ENCODE assay signal across 8 cellular contexts in genomic region chr1:46036894-46037596, GRCh38.
DNase-seq lines count a peak whose midpoint lies in the region; ATAC-seq, FAIRE-seq and TF ChIP-seq lines count a peak whose summit lies in the region.

No MANE protein-coding gene starts in this region.

- no peaks in the 10 kb centered on the region for H3K4me1 Mint-ChIP-seq in activated T-cell treated with anti-CD3 and anti-CD28 coated beads, Interleukin-2, amount 50 U/mL, for 72 hours (ENCODE audit: low read depth)

- H3K9me3 Mint-ChIP-seq in activated T-cell treated with anti-CD3 and anti-CD28 coated beads, Interleukin-2, amount 50 U/mL, for 72 hours, result no peaks in the 10 kb centered on the region

- H3K27me3 Mint-ChIP-seq in activated T-cell treated with anti-CD3 and anti-CD28 coated beads, Interleukin-2, amount 50 U/mL, for 72 hours (ENCODE audit: low read depth), result no peaks in the 10 kb centered on the region

- TF ChIP-seq RAD21 in neural cell (conservative IDR thresholded peaks at IDR 0.05), result peak; percentile 79

- H3K9ac ChIP-seq in Karpas-422 (ENCODE audit: low read length), result no peak overlapping the region
- H3K9ac ChIP-seq in neural cell (ENCODE audit: low read length), result no peak overlapping the region

- peak; percentile 76 to 84 for ATAC-seq in activated T-cell treated with anti-CD3 and anti-CD28 coated beads, Interleukin-2, amount 50 U/mL, for 72 hours (replicated peaks in 1 of 2)
- peak; percentile 60 for ATAC-seq in stimulated activated naive CD8-positive, alpha-beta T cell treated with anti-CD3 and anti-CD28 coated beads, Interleukin-15, Interleukin-2, amounts not matched to agents 100 U/mL and 50 U/mL, for 24 hours
- ATAC-seq in HG03571 (IDR thresholded peaks at IDR 0.05; ENCODE audit: unreplicated experiment), result no peak

- no peak for FAIRE-seq in RCC 7860 (lab: Jason Lieb, UNC)

- H3K27me3 ChIP-seq in Karpas-422 (ENCODE audit: low read length) (no peaks in the 10 kb centered on the region), neural cell (ENCODE audit: insufficient read depth, low read depth, low read length) (no peaks in the 10 kb centered on the region)

- no peaks in the 10 kb centered on the region for H3K79me2 ChIP-seq in Karpas-422 (ENCODE audit: low read length)
- no peaks in the 10 kb centered on the region for H3K79me2 ChIP-seq in neural cell (replicated peaks; ENCODE audit: insufficient read depth, low read length)

- H3K36me3 Mint-ChIP-seq in activated T-cell treated with anti-CD3 and anti-CD28 coated beads, Interleukin-2, amount 50 U/mL, for 72 hours (ENCODE audit: insufficient read depth in 2 of 2), result no peaks in the 10 kb centered on the region

- no peak overlapping the region for H3K4me3 Mint-ChIP-seq in activated T-cell treated with anti-CD3 and anti-CD28 coated beads, Interleukin-2, amount 50 U/mL, for 72 hours

- H2AFZ ChIP-seq in Karpas-422 (ENCODE audit: low read length) (no peak overlapping the region), neural cell (ENCODE audit: low read depth, low read length) (no peak overlapping the region)

- TF ChIP-seq CTCF in GM10248 (IDR thresholded peaks at IDR 0.05; ENCODE audit: control extremely low read depth, extremely low read depth, low read depth, missing control alignments) (peak; percentile 99), fibroblast of mammary gland (conservative IDR thresholded peaks at IDR 0.05; ENCODE audit: control insufficient read depth, insufficient read depth, low read depth, low read length) (peak; percentile 99), neural cell (IDR thresholded peaks at IDR 0.05; ENCODE audit: poor library complexity, severe bottlenecking) (peak; percentile 87)

- H4K20me1 ChIP-seq in Karpas-422 (ENCODE audit: insufficient read depth, low read depth, low read length), result no peaks in the 10 kb centered on the region
- peaks cover 5% of the 10 kb centered on the region for H4K20me1 ChIP-seq in neural cell (ENCODE audit: insufficient read depth)

- no peaks in the 10 kb centered on the region for H3K9me3 ChIP-seq in Karpas-422 (ENCODE audit: low read length)
- H3K9me3 ChIP-seq in neural cell (ENCODE audit: low read length), result no peaks in the 10 kb centered on the region

- H3K4me2 ChIP-seq in Karpas-422 (ENCODE audit: low read depth, low read length, poor library complexity, severe bottlenecking), result no peak overlapping the region
- H3K4me2 ChIP-seq in neural cell (ENCODE audit: low read length), result no peak overlapping the region

- POLR2A ChIA-PET in GM10248 (lab: Yijun Ruan, JAX), result no interaction called here

- H3K36me3 ChIP-seq in Karpas-422 (ENCODE audit: insufficient read depth, low read length), result peaks cover 11% of the 10 kb centered on the region; the same call in 1 of the 2 replicates
- peaks cover 14% of the 10 kb centered on the region for H3K36me3 ChIP-seq in neural cell (ENCODE audit: insufficient read depth, low read length)

- H3K4me3 ChIP-seq in Karpas-422 (ENCODE audit: low read length), result no peak overlapping the region
- H3K4me3 ChIP-seq in fibroblast of mammary gland (ENCODE audit: control insufficient read depth, low read depth, low read length), result no peak overlapping the region
- no peak overlapping the region for H3K4me3 ChIP-seq in neural cell (ENCODE audit: low read length)

- H3K4me1 ChIP-seq in Karpas-422 (ENCODE audit: low read length), result peaks cover 47% of the 10 kb centered on the region

- no peak for TF ChIP-seq EP300 in neural cell (conservative IDR thresholded peaks at IDR 0.05; ENCODE audit: poor library complexity, severe bottlenecking)

- H3K27ac Mint-ChIP-seq in activated T-cell treated with anti-CD3 and anti-CD28 coated beads, Interleukin-2, amount 50 U/mL, for 72 hours, result no peak overlapping the region

- DNase-seq in GM10248 (ENCODE audit: extremely low spot score) (peak; percentile 85), Karpas-422 (peak; percentile 93), RCC 7860 (ENCODE audit: low spot score) (peak; percentile 59), fibroblast of mammary gland (ENCODE audit: low read depth) (peak; percentile 80)
- peak; percentile 83 to 88 for DNase-seq in activated T-cell treated with anti-CD3 and anti-CD28 coated beads, Interleukin-2, amount 50 U/mL, for 72 hours
- peak; percentile 88 for DNase-seq in stimulated activated naive CD8-positive, alpha-beta T cell treated with anti-CD3 and anti-CD28 coated beads, Interleukin-15, Interleukin-2, amounts not matched to agents 100 U/mL and 50 U/mL, for 24 hours

- H3K27ac ChIP-seq in Karpas-422 (ENCODE audit: low read length), result peak overlapping the region; percentile 12
- no peak overlapping the region for H3K27ac ChIP-seq in neural cell (ENCODE audit: low read length)

- no peaks in the 10 kb centered on the region for H3K9me2 ChIP-seq in Karpas-422 (replicated peaks; ENCODE audit: insufficient read depth, low read length)
- no peaks in the 10 kb centered on the region for H3K9me2 ChIP-seq in neural cell (ENCODE audit: insufficient read depth, low read length)

- CTCF ChIA-PET in GM10248 (lab: Yijun Ruan, JAX), result interaction anchor here (0.6 to 13.7 kb wide), 40 partner anchors 8 to 197 kb away, joined by 3 to 256 read pairs (median 4); partner anchors contain the start of genes LURAP1, P3R3URF and TSPAN1

- no peaks in the 10 kb centered on the region for H3F3A ChIP-seq in neural cell (ENCODE audit: insufficient read depth, low read length, poor library complexity, severe bottlenecking)

TF ChIP-seq in neural cell, 6 proteins besides CTCF, POLR2A, EP300 and RAD21:
- TF ChIP-seq REST (IDR thresholded peaks at IDR 0.05; ENCODE audit: borderline replicate concordance) (no peak), MXI1 (conservative IDR thresholded peaks at IDR 0.05; ENCODE audit: poor library complexity, severe bottlenecking) (no peak), EZH2 (IDR thresholded peaks at IDR 0.05; ENCODE audit: borderline replicate concordance, insufficient read depth, low read length, poor library complexity, severe bottlenecking) (no peak), TAF1 (IDR thresholded peaks at IDR 0.05; ENCODE audit: low read depth) (no peak), SMC3 (conservative IDR thresholded peaks at IDR 0.05; ENCODE audit: poor library complexity) (peak; percentile 89), POLR2AphosphoS5 (IDR thresholded peaks at IDR 0.05) (peak; percentile 33)
